Comparison of ENCODE assay signal across 9 cellular contexts in genomic region chr2:71333619-71334018, GRCh38. TPM values are rescaled to one million over a fixed set of nuclear protein-coding genes. Genes with fewer than 3 reads are reported as not detected.
DNase-seq lines count a peak whose midpoint lies in the region; ATAC-seq and TF ChIP-seq lines count a peak whose summit lies in the region.
"Had no signal": no experiment of that assay in that cellular context is flagged by ENCODE, and none has a peak within 500 bp of the region (broad histone marks: within the 10 kb centered on the region; RNA-seq: fewer than 3 reads in every experiment).

No MANE protein-coding gene starts in this region.

- intact Hi-C loops in activated naive CD4-positive, alpha-beta T cell treated with anti-CD3 and anti-CD28 coated beads for 36 hours (cut with micrococcal nuclease): loop anchor here (2.0 to 5.0 kb wide), 2 partner anchors 19 to 1899 kb away; partner anchors contain the start of genes CCT7 and PRADC1
- intact Hi-C loops in left lung (cut with DNase I): no loop called here

- no peak for DNase-seq in activated naive CD4-positive, alpha-beta T cell treated with anti-CD3 and anti-CD28 coated beads for 36 hours
- DNase-seq in activated naive CD4-positive, alpha-beta T cell treated with anti-CD3 and anti-CD28 coated beads, Interleukin-2, amount 50 U/mL, for 16 hours: no peak
- DNase-seq in left lung (no peak), type B pancreatic cell (ENCODE audit: extremely low spot score, unreplicated experiment) (no peak), GOT3 (lab: John Stamatoyannopoulos, UW) (no peak), T1000 (lab: John Stamatoyannopoulos, UW) (no peak)
- DNase-seq: substantia nigra had no signal

- peak overlapping the region; percentile 54 for H3K27ac Mint-ChIP-seq in activated naive CD4-positive, alpha-beta T cell treated with anti-CD3 and anti-CD28 coated beads for 36 hours
- H3K27ac Mint-ChIP-seq in activated naive CD8-positive, alpha-beta T cell: peak overlapping the region; percentile 36
- peak overlapping the region; percentile 40 for H3K27ac Mint-ChIP-seq in type B pancreatic cell

- H3K9me3 ChIP-seq in left lung: no peaks in the 10 kb centered on the region

- H3K4me1 Mint-ChIP-seq in activated naive CD4-positive, alpha-beta T cell treated with anti-CD3 and anti-CD28 coated beads for 36 hours (ENCODE audit: low read depth): peaks cover 52% of the 10 kb centered on the region
- peaks cover 63% of the 10 kb centered on the region for H3K4me1 Mint-ChIP-seq in activated naive CD8-positive, alpha-beta T cell (ENCODE audit: low read depth)
- H3K4me1 Mint-ChIP-seq in type B pancreatic cell (ENCODE audit: unreplicated experiment): peaks cover 23% of the 10 kb centered on the region

- peaks cover 9 to 61% of the 10 kb centered on the region in 2 donors for H3K4me1 ChIP-seq in left lung

- H3K27me3 Mint-ChIP-seq in activated naive CD4-positive, alpha-beta T cell treated with anti-CD3 and anti-CD28 coated beads for 36 hours (ENCODE audit: low read depth): no peaks in the 10 kb centered on the region
- H3K27me3 Mint-ChIP-seq in activated naive CD8-positive, alpha-beta T cell: peaks cover 2% of the 10 kb centered on the region
- no peaks in the 10 kb centered on the region for H3K27me3 Mint-ChIP-seq in type B pancreatic cell

- H3K36me3 Mint-ChIP-seq in activated naive CD4-positive, alpha-beta T cell treated with anti-CD3 and anti-CD28 coated beads for 36 hours (ENCODE audit: low read depth): peaks cover 18% of the 10 kb centered on the region
- H3K36me3 Mint-ChIP-seq in activated naive CD8-positive, alpha-beta T cell: peaks cover 5% of the 10 kb centered on the region
- H3K36me3 Mint-ChIP-seq in type B pancreatic cell: peaks cover 9% of the 10 kb centered on the region

- peak overlapping the region; percentile 99 for H3K4me3 Mint-ChIP-seq in activated naive CD4-positive, alpha-beta T cell treated with anti-CD3 and anti-CD28 coated beads for 36 hours
- peak overlapping the region; percentile 100 for H3K4me3 Mint-ChIP-seq in activated naive CD8-positive, alpha-beta T cell
- H3K4me3 Mint-ChIP-seq in type B pancreatic cell: peak overlapping the region; percentile 100

- H3K36me3 ChIP-seq in left lung: peaks cover 0 to 7% of the 10 kb centered on the region in 2 donors

- CTCF ChIA-PET in activated naive CD4-positive, alpha-beta T cell treated with anti-CD3 and anti-CD28 coated beads for 36 hours (lab: Charles Lee): interaction anchor here (0.6 to 4.7 kb wide), 4 partner anchors 9 to 128 kb away, joined by 3 to 37 read pairs (median 3); no protein-coding TSS in a partner anchor

- ATAC-seq in left lung: no peak
- no peak for ATAC-seq in GM19324 (IDR thresholded peaks at IDR 0.05; ENCODE audit: low FRiP score, unreplicated experiment)

- TF ChIP-seq CTCF in left lung (IDR thresholded peaks at IDR 0.05) (no peak), type B pancreatic cell (conservative IDR thresholded peaks at IDR 0.05) (no peak)

- H3K9me3 Mint-ChIP-seq in activated naive CD4-positive, alpha-beta T cell treated with anti-CD3 and anti-CD28 coated beads for 36 hours: no peaks in the 10 kb centered on the region
- no peaks in the 10 kb centered on the region for H3K9me3 Mint-ChIP-seq in activated naive CD8-positive, alpha-beta T cell (ENCODE audit: low read depth)
- peaks cover 4% of the 10 kb centered on the region for H3K9me3 Mint-ChIP-seq in type B pancreatic cell

- H3K27ac ChIP-seq in left lung: no peak overlapping the region

- no peaks in the 10 kb centered on the region for H3K27me3 ChIP-seq in left lung

- H3K4me3 ChIP-seq in left lung: peak overlapping the region; percentile 80 to 95

RNA-seq across cellular contexts. Expression of gene ZNF638, which starts 2.0 kb away (rescaled TPM):
- total RNA-seq in activated naive CD4-positive, alpha-beta T cell treated with anti-CD3 and anti-CD28 coated beads for 36 hours: 10 to 100 TPM; 79.8 to 84.0 TPM
- total RNA-seq in left lung (10 to 100 TPM; 92.1 to 94.4 TPM), type B pancreatic cell (ENCODE audit: low replicate concordance) (118 and 149 TPM in 2 replicates)
